In genomic region chr1:92201973-92202372, GRCh38 we compare ENCODE assay signal across 20 cellular contexts. TPM values are rescaled to one million over a fixed set of nuclear protein-coding genes. Genes with fewer than 3 reads are reported as not detected.
DNase-seq lines count a peak whose midpoint lies in the region; ATAC-seq, FAIRE-seq and TF ChIP-seq lines count a peak whose summit lies in the region.
"Had no signal": no experiment of that assay in that cellular context is flagged by ENCODE, and none has a peak within 500 bp of the region (broad histone marks: within the 10 kb centered on the region; RNA-seq: fewer than 3 reads in every experiment).

No MANE protein-coding gene starts in this region.

- H3K79me2 ChIP-seq in Loucy (ENCODE audit: insufficient read depth, low read length) = no peaks in the 10 kb centered on the region

- no peaks in the 10 kb centered on the region for H3K27me3 Mint-ChIP-seq in activated CD4-positive, alpha-beta memory T cell treated with anti-CD3 and anti-CD28 coated beads, Interleukin-2, amount 10 ng/mL, durations not matched to agents 7 days and 5 days
- H3K27me3 Mint-ChIP-seq in activated CD4-positive, alpha-beta memory T cell treated with anti-CD3 and anti-CD28 coated beads for 36 hours = no peaks in the 10 kb centered on the region
- no peaks in the 10 kb centered on the region for H3K27me3 Mint-ChIP-seq in T-helper 1 cell treated with Interleukin-12 subunit alpha and Interleukin-12 subunit beta and Interleukin-4 antibody, amounts not matched to agents 30 μg/mL and 1 μg/mL, for 36 hours (ENCODE audit: low read depth)

- H3K4me3 ChIP-seq in Loucy (ENCODE audit: low read length, poor library complexity, severe bottlenecking) (no peak overlapping the region), kidney (ENCODE audit: low read length in 2 of 2) (no peak overlapping the region)
- H3K4me3 ChIP-seq: sigmoid colon had no signal

- no peaks in the 10 kb centered on the region for H3K9me2 ChIP-seq in Loucy (replicated peaks; ENCODE audit: low read depth, low read length)

- H3K9me3 Mint-ChIP-seq in activated CD4-positive, alpha-beta memory T cell treated with anti-CD3 and anti-CD28 coated beads, Interleukin-2, amount 10 ng/mL, durations not matched to agents 7 days and 5 days = peaks cover 5% of the 10 kb centered on the region
- H3K9me3 Mint-ChIP-seq in activated CD4-positive, alpha-beta memory T cell treated with anti-CD3 and anti-CD28 coated beads for 36 hours = no peaks in the 10 kb centered on the region
- peaks cover 8% of the 10 kb centered on the region for H3K9me3 Mint-ChIP-seq in T-helper 1 cell treated with Interleukin-12 subunit alpha and Interleukin-12 subunit beta and Interleukin-4 antibody, amounts not matched to agents 30 μg/mL and 1 μg/mL, for 36 hours

- TF ChIP-seq CTCF in Loucy (conservative IDR thresholded peaks at IDR 0.05; ENCODE audit: low read length) (no peak), kidney (IDR thresholded peaks at IDR 0.05; ENCODE audit: borderline replicate concordance, extremely low read depth, insufficient read depth) (no peak)

- H3K9ac ChIP-seq in Loucy (ENCODE audit: low read depth, low read length, poor library complexity, severe bottlenecking) (no peak overlapping the region), kidney (ENCODE audit: low read length in 2 of 2) (no peak overlapping the region)

- CTCF ChIA-PET in activated CD4-positive, alpha-beta memory T cell treated with anti-CD3 and anti-CD28 coated beads, Interleukin-2, amount 10 ng/mL, durations not matched to agents 7 days and 5 days (lab: Charles Lee) = interaction anchor here (0.7 kb wide), 1 partner anchor 165 kb away, joined by 3 read pairs; no protein-coding TSS in a partner anchor
- CTCF ChIA-PET in activated CD4-positive, alpha-beta memory T cell treated with anti-CD3 and anti-CD28 coated beads for 36 hours (lab: Charles Lee) = no interaction called here

- H3K9me3 ChIP-seq in Loucy (ENCODE audit: insufficient read depth, low read depth, low read length) (no peaks in the 10 kb centered on the region), kidney (ENCODE audit: control insufficient read depth in 1 of 2, low read length in 2 of 2) (peaks cover 0 to 6% of the 10 kb centered on the region in 2 donors)
- H3K9me3 ChIP-seq: Caco-2, neutrophil had no signal

- intact Hi-C loops in activated CD4-positive, alpha-beta memory T cell treated with anti-CD3 and anti-CD28 coated beads for 36 hours (cut with micrococcal nuclease) = no loop called here
- intact Hi-C loops in kidney (cut with DNase I) = no loop called here

- ATAC-seq in HG02938 (IDR thresholded peaks at IDR 0.05; ENCODE audit: unreplicated experiment) = no peak

- no peaks in the 10 kb centered on the region for H3K36me3 ChIP-seq in Loucy (ENCODE audit: insufficient read depth, low read length)
- no peaks in the 10 kb centered on the region for H3K36me3 ChIP-seq in kidney (ENCODE audit: control insufficient read depth in 1 of 2, insufficient read depth in 2 of 2, low read length in 2 of 2)
- H3K36me3 ChIP-seq: neutrophil, sigmoid colon had no signal

- no peaks in the 10 kb centered on the region for H3K36me3 Mint-ChIP-seq in activated CD4-positive, alpha-beta memory T cell treated with anti-CD3 and anti-CD28 coated beads, Interleukin-2, amount 10 ng/mL, durations not matched to agents 7 days and 5 days (ENCODE audit: low read depth)
- no peaks in the 10 kb centered on the region for H3K36me3 Mint-ChIP-seq in activated CD4-positive, alpha-beta memory T cell treated with anti-CD3 and anti-CD28 coated beads for 36 hours
- H3K36me3 Mint-ChIP-seq in T-helper 1 cell treated with Interleukin-12 subunit alpha and Interleukin-12 subunit beta and Interleukin-4 antibody, amounts not matched to agents 30 μg/mL and 1 μg/mL, for 36 hours (ENCODE audit: low read depth) = peaks cover 7% of the 10 kb centered on the region

- peaks cover 11% of the 10 kb centered on the region for H3K4me1 ChIP-seq in Loucy (ENCODE audit: insufficient read depth, low read length, poor library complexity, severe bottlenecking)
- no peaks in the 10 kb centered on the region for H3K4me1 ChIP-seq in kidney (ENCODE audit: control insufficient read depth in 1 of 2, insufficient read depth in 1 of 2, low read depth in 1 of 2, low read length in 2 of 2)
- H3K4me1 ChIP-seq: Caco-2, sigmoid colon had no signal

- no peaks in the 10 kb centered on the region for H4K20me1 ChIP-seq in Loucy (ENCODE audit: insufficient read depth, low read length, poor library complexity, severe bottlenecking)

- POLR2A ChIA-PET in activated CD4-positive, alpha-beta memory T cell treated with anti-CD3 and anti-CD28 coated beads, Interleukin-2, amount 10 ng/mL, durations not matched to agents 7 days and 5 days (lab: Charles Lee) = interaction anchor here (0.8 kb wide), 1 partner anchor 645 kb away, joined by 3 read pairs; no protein-coding TSS in a partner anchor
- POLR2A ChIA-PET in activated CD4-positive, alpha-beta memory T cell treated with anti-CD3 and anti-CD28 coated beads for 36 hours (lab: Charles Lee) = interaction anchor here (0.9 kb wide), 1 partner anchor 10 kb away, joined by 5 read pairs; no protein-coding TSS in a partner anchor

- H3K4me3 Mint-ChIP-seq in activated CD4-positive, alpha-beta memory T cell treated with anti-CD3 and anti-CD28 coated beads, Interleukin-2, amount 10 ng/mL, durations not matched to agents 7 days and 5 days = no peak overlapping the region
- no peak overlapping the region for H3K4me3 Mint-ChIP-seq in activated CD4-positive, alpha-beta memory T cell treated with anti-CD3 and anti-CD28 coated beads for 36 hours
- no peak overlapping the region for H3K4me3 Mint-ChIP-seq in T-helper 1 cell treated with Interleukin-12 subunit alpha and Interleukin-12 subunit beta and Interleukin-4 antibody, amounts not matched to agents 30 μg/mL and 1 μg/mL, for 36 hours

- peak overlapping the region; percentile 50 for H3K27ac Mint-ChIP-seq in activated CD4-positive, alpha-beta memory T cell treated with anti-CD3 and anti-CD28 coated beads, Interleukin-2, amount 10 ng/mL, durations not matched to agents 7 days and 5 days
- no peak overlapping the region for H3K27ac Mint-ChIP-seq in activated CD4-positive, alpha-beta memory T cell treated with anti-CD3 and anti-CD28 coated beads for 36 hours
- H3K27ac Mint-ChIP-seq in T-helper 1 cell treated with Interleukin-12 subunit alpha and Interleukin-12 subunit beta and Interleukin-4 antibody, amounts not matched to agents 30 μg/mL and 1 μg/mL, for 36 hours = peak overlapping the region; percentile 37

- H3K4me2 ChIP-seq in Loucy (ENCODE audit: low read depth, low read length, poor library complexity, severe bottlenecking) = peak overlapping the region; percentile 25

- H2AFZ ChIP-seq in Loucy (ENCODE audit: low read length) = peak overlapping the region; percentile 94

- H3K27me3 ChIP-seq in Loucy (ENCODE audit: insufficient read depth, low read length, poor library complexity, severe bottlenecking) = no peaks in the 10 kb centered on the region
- H3K27me3 ChIP-seq: neutrophil, sigmoid colon had no signal

- H3F3A ChIP-seq in Loucy (ENCODE audit: low read depth) = no peaks in the 10 kb centered on the region

- H3K4me1 Mint-ChIP-seq in activated CD4-positive, alpha-beta memory T cell treated with anti-CD3 and anti-CD28 coated beads, Interleukin-2, amount 10 ng/mL, durations not matched to agents 7 days and 5 days = peaks cover 20% of the 10 kb centered on the region
- H3K4me1 Mint-ChIP-seq in activated CD4-positive, alpha-beta memory T cell treated with anti-CD3 and anti-CD28 coated beads for 36 hours (ENCODE audit: low read depth) = peaks cover 15% of the 10 kb centered on the region
- H3K4me1 Mint-ChIP-seq in T-helper 1 cell treated with Interleukin-12 subunit alpha and Interleukin-12 subunit beta and Interleukin-4 antibody, amounts not matched to agents 30 μg/mL and 1 μg/mL, for 36 hours (ENCODE audit: low read depth) = peaks cover 15% of the 10 kb centered on the region

- no peak for DNase-seq in activated CD4-positive, alpha-beta memory T cell treated with anti-CD3 and anti-CD28 coated beads, Interleukin-2, amount 10 ng/mL, durations not matched to agents 7 days and 5 days
- DNase-seq in activated CD4-positive, alpha-beta memory T cell treated with anti-CD3 and anti-CD28 coated beads for 36 hours = no peak
- DNase-seq in iris pigment epithelial cell (ENCODE audit: low read depth) (peak; percentile 55), DMS153 (lab: John Stamatoyannopoulos, UW) (no peak), kidney (no peak)
- DNase-seq: activated CD8-positive, alpha-beta memory T cell treated with anti-CD3 and anti-CD28 coated beads, Interleukin-2, amount 50 U/mL, for 4 hours; amygdala; Caco-2; sigmoid colon; stimulated activated CD4-positive, alpha-beta T cell treated with anti-CD3 and anti-CD28 coated beads, Interleukin-4, amount 100 ng/mL, for 24 hours had no signal

- no peak overlapping the region for H3K27ac ChIP-seq in kidney (ENCODE audit: low read depth in 2 of 2, low read length in 2 of 2)
- H3K27ac ChIP-seq: neutrophil, sigmoid colon had no signal

- FAIRE-seq in kidney (lab: Jason Lieb, UNC) = no peak
- FAIRE-seq: A204.1, islet of Langerhans, TTC549 had no signal

RNA-seq across cellular contexts. Expression of gene C1orf146, which starts 15.7 kb away (rescaled TPM):
- not detected for total RNA-seq in activated CD4-positive, alpha-beta memory T cell treated with anti-CD3 and anti-CD28 coated beads, Interleukin-2, amount 10 ng/mL, durations not matched to agents 7 days and 5 days
- not detected for total RNA-seq in activated CD4-positive, alpha-beta memory T cell treated with anti-CD3 and anti-CD28 coated beads for 36 hours
- total RNA-seq in kidney = not detected
- polyA plus RNA-seq in kidney (ENCODE audit: insufficient read depth, low read depth, low replicate concordance) = not detected
- total RNA-seq: Caco-2, epithelial cell of proximal tubule, MCF 10A, sigmoid colon had no signal
- polyA plus RNA-seq: sigmoid colon, thymus had no signal
